Comparison of ENCODE assay signal across 14 cellular contexts in genomic region chr14:33282811-33283210, GRCh38.
"Had no signal": no experiment of that assay in that cellular context is flagged by ENCODE, and none has a peak within 500 bp of the region (broad histone marks: within the 10 kb centered on the region; RNA-seq: fewer than 3 reads in every experiment).

No MANE protein-coding gene starts in this region.

- H3K27me3 ChIP-seq: dorsolateral prefrontal cortex, heart right ventricle, SJSA1 had no signal

- H3K27ac Mint-ChIP-seq: activated CD8-positive, alpha-beta T cell treated with anti-CD3 and anti-CD28 coated beads, Interleukin-2, amount 10 ng/mL, durations not matched to agents 7 days and 5 days; activated naive CD8-positive, alpha-beta T cell treated with anti-CD3 and anti-CD28 coated beads, Interleukin-2, amount 50 U/mL, for 24 hours; stimulated activated naive B cell treated with anti-CD40 and anti-IgM and Interleukin-4, amounts not matched to agents 10 μg/mL and 1 μg/mL and 100 μg/mL, for 72 hours; type B pancreatic cell had no signal

- H3K9me3 Mint-ChIP-seq: stimulated activated naive B cell treated with anti-CD40 and anti-IgM and Interleukin-4, amounts not matched to agents 10 μg/mL and 1 μg/mL and 100 μg/mL, for 72 hours; type B pancreatic cell had no signal

- H3K27me3 Mint-ChIP-seq: activated naive CD8-positive, alpha-beta T cell treated with anti-CD3 and anti-CD28 coated beads, Interleukin-2, amount 50 U/mL, for 24 hours; stimulated activated naive B cell treated with anti-CD40 and anti-IgM and Interleukin-4, amounts not matched to agents 10 μg/mL and 1 μg/mL and 100 μg/mL, for 72 hours had no signal

- H3K4me1 Mint-ChIP-seq: activated naive CD8-positive, alpha-beta T cell treated with anti-CD3 and anti-CD28 coated beads, Interleukin-2, amount 50 U/mL, for 24 hours; stimulated activated naive B cell treated with anti-CD40 and anti-IgM and Interleukin-4, amounts not matched to agents 10 μg/mL and 1 μg/mL and 100 μg/mL, for 72 hours had no signal

- H3K36me3 Mint-ChIP-seq: stimulated activated naive B cell treated with anti-CD40 and anti-IgM and Interleukin-4, amounts not matched to agents 10 μg/mL and 1 μg/mL and 100 μg/mL, for 72 hours; type B pancreatic cell had no signal

- H3K27ac ChIP-seq: heart right ventricle, SJSA1, WERI-Rb-1 had no signal

- H3K9me3 ChIP-seq: heart right ventricle, SJSA1 had no signal

- H3K4me3 ChIP-seq: SJSA1 had no signal

- ATAC-seq: activated CD8-positive, alpha-beta T cell treated with anti-CD3 and anti-CD28 coated beads, Interleukin-2, amount 10 ng/mL, durations not matched to agents 7 days and 5 days; activated naive CD8-positive, alpha-beta T cell treated with anti-CD3 and anti-CD28 coated beads, Interleukin-2, amount 50 U/mL, for 24 hours; esophagus mucosa; heart right ventricle; stimulated activated naive B cell treated with anti-CD40 and anti-IgM and Interleukin-4, amounts not matched to agents 10 μg/mL and 1 μg/mL and 100 μg/mL, for 72 hours had no signal

- H3K36me3 ChIP-seq: heart right ventricle, SJSA1, WERI-Rb-1 had no signal

- H3K4me1 ChIP-seq: heart right ventricle, SJSA1 had no signal

- DNase-seq: activated CD4-positive, alpha-beta T cell treated with anti-CD3 and anti-CD28 coated beads for 4 hours; activated CD8-positive, alpha-beta memory T cell treated with anti-CD3 and anti-CD28 coated beads, Interleukin-2, amount 50 U/mL, for 48 hours; activated CD8-positive, alpha-beta T cell treated with anti-CD3 and anti-CD28 coated beads, Interleukin-2, amount 10 ng/mL, durations not matched to agents 7 days and 5 days; activated naive CD4-positive, alpha-beta T cell; activated naive CD8-positive, alpha-beta T cell treated with anti-CD3 and anti-CD28 coated beads, Interleukin-2, amount 50 U/mL, for 24 hours; dorsolateral prefrontal cortex; heart right ventricle; islet precursor cell; stimulated activated naive B cell treated with anti-CD40 and anti-IgM and Interleukin-4, amounts not matched to agents 10 μg/mL and 1 μg/mL and 100 μg/mL, for 72 hours; T-helper 9 cell; WERI-Rb-1 had no signal

- H3K4me3 Mint-ChIP-seq: activated CD8-positive, alpha-beta T cell treated with anti-CD3 and anti-CD28 coated beads, Interleukin-2, amount 10 ng/mL, durations not matched to agents 7 days and 5 days; activated naive CD8-positive, alpha-beta T cell treated with anti-CD3 and anti-CD28 coated beads, Interleukin-2, amount 50 U/mL, for 24 hours; stimulated activated naive B cell treated with anti-CD40 and anti-IgM and Interleukin-4, amounts not matched to agents 10 μg/mL and 1 μg/mL and 100 μg/mL, for 72 hours; type B pancreatic cell had no signal
